29 cellular contexts compared by ENCODE assay signal in genomic region chr11:127037001-127037400, GRCh38. TPM values are rescaled to one million over a fixed set of nuclear protein-coding genes. Genes with fewer than 3 reads are reported as not detected.
DNase-seq lines count a peak whose midpoint lies in the region; ATAC-seq and TF ChIP-seq lines count a peak whose summit lies in the region.
"Had no signal": no experiment of that assay in that cellular context is flagged by ENCODE, and none has a peak within 500 bp of the region (broad histone marks: within the 10 kb centered on the region; RNA-seq: fewer than 3 reads in every experiment).

No MANE protein-coding gene starts in this region.

- H3K9me3 Mint-ChIP-seq in WTC11, result 0 out of 2 replicates have a peak, but pooled peaks cover 3% of the 10 kb centered on the region

- WGBS in transverse colon (ENCODE audit: low coverage in 1 of 2), 2 donors, result 92% methylated on average over 1 of the region's 1 CpG; no CpG with 5 or more reads in 1 of the 2 donors

- no peak overlapping the region for H3K4me3 Mint-ChIP-seq in WTC11
- H3K4me3 Mint-ChIP-seq: CD14-positive monocyte; CD8-positive, alpha-beta memory T cell; T-cell had no signal

- in situ Hi-C loops in GM13976 (cut with MboI; ENCODE audit: low sequenced_read_pairs, unreplicated experiment), result no loop called here
- in situ Hi-C loops in transverse colon (cut with MboI; ENCODE audit: low pct_ligation_motif_present in 1 of 4, low pct_unique_long_range_greater_than_20kb in 1 of 4, low sequenced_read_pairs in 3 of 4), result no loop called here

- ATAC-seq in WTC11, result 0 out of 2 replicates have a peak, but pooled peaks have one; percentile 18
- ATAC-seq in left lung, result peak; percentile 81
- ATAC-seq: T-cell had no signal

- intact Hi-C loops in left lung (cut with DNase I), result no loop called here
- intact Hi-C loops in transverse colon (cut with DNase I; ENCODE audit: low total_unique reads), result no loop called here

- H3K4me1 Mint-ChIP-seq in WTC11, result peaks cover 26% of the 10 kb centered on the region
- H3K4me1 Mint-ChIP-seq: CD14-positive monocyte; CD8-positive, alpha-beta memory T cell; T-cell had no signal

- POLR2A ChIA-PET in WTC11 (lab: Charles Lee), result no interaction called here

- H3K4me3 ChIP-seq in left lung (no peak overlapping the region), transverse colon (no peak overlapping the region)
- H3K4me3 ChIP-seq: MG63, PC-9 had no signal

- no peaks in the 10 kb centered on the region for H3K27me3 Mint-ChIP-seq in WTC11 (ENCODE audit: low read depth)

- H3K27ac ChIP-seq in left lung (no peak overlapping the region), transverse colon (no peak overlapping the region)
- H3K27ac ChIP-seq: 22Rv1, PC-9 had no signal

- TF ChIP-seq EP300 in transverse colon (IDR thresholded peaks at IDR 0.05; ENCODE audit: low read depth), result no peak

- DNase-seq in NCI-H146 (lab: John Stamatoyannopoulos, UW), result peak; percentile 52
- DNase-seq in NCI-H146 treated with DMSO at 0.1 percent for 48 hours (lab: John Stamatoyannopoulos, UW; ENCODE audit: unreplicated experiment), result no peak
- DNase-seq in NCI-H128 (lab: John Stamatoyannopoulos, UW; ENCODE audit: unreplicated experiment), result peak; percentile 11
- no peak for DNase-seq in WTC11 (ENCODE audit: low spot score)
- no peak for DNase-seq in left lung
- no peak for DNase-seq in GM13976 (ENCODE audit: low spot score)
- no peak for DNase-seq in transverse colon
- DNase-seq in cerebellar nuclear complex (lab: John Stamatoyannopoulos, UW), result no peak
- DNase-seq: ACHN; BE2C; CD8-positive, alpha-beta memory T cell; DMS 273 treated with DMSO at 0.1 percent for 48 hours; DND-41; GOT3; HCEC 1CT; IMR-90; KG1; MG63; NCI-H1048; NCI-H187 treated with DMSO at 0.1 percent for 48 hours; NCI-H2107; NCI-H226; NCI-H510A; PC-9; Right ventricle myocardium superior; T-cell had no signal

- no peak for TF ChIP-seq POLR2A in transverse colon (IDR thresholded peaks at IDR 0.05)

- H3K4me1 ChIP-seq in left lung (no peaks in the 10 kb centered on the region), transverse colon (no peaks in the 10 kb centered on the region)
- H3K4me1 ChIP-seq: BE2C had no signal

- no peak overlapping the region for H3K27ac Mint-ChIP-seq in WTC11
- H3K27ac Mint-ChIP-seq: CD14-positive monocyte; CD8-positive, alpha-beta memory T cell; T-cell had no signal

- CTCF ChIA-PET in WTC11 (lab: Charles Lee), result interaction anchor here (0.7 to 1.9 kb wide), 3 partner anchors 12 to 47 kb away, joined by 3 to 7 read pairs (median 4); no protein-coding TSS in a partner anchor

- H3K27me3 ChIP-seq in left lung (no peaks in the 10 kb centered on the region), transverse colon (peaks cover 10% of the 10 kb centered on the region)
- H3K27me3 ChIP-seq: MG63 had no signal

- no peaks in the 10 kb centered on the region for H3K36me3 ChIP-seq in left lung
- no peaks in the 10 kb centered on the region for H3K36me3 ChIP-seq in transverse colon
- H3K36me3 ChIP-seq: BE2C, MG63 had no signal

- TF ChIP-seq CTCF in WTC11 (IDR thresholded peaks at IDR 0.05) (no peak), left lung (IDR thresholded peaks at IDR 0.05) (no peak), GM13976 (IDR thresholded peaks at IDR 0.05; ENCODE audit: borderline replicate concordance, control extremely low read depth, extremely low read depth, insufficient read depth, missing control alignments) (no peak), transverse colon (IDR thresholded peaks at IDR 0.05) (no peak)

- H3K9me3 ChIP-seq in left lung (peaks cover 0 to 7% of the 10 kb centered on the region in 2 donors), transverse colon (no peaks in the 10 kb centered on the region)
- H3K9me3 ChIP-seq: BE2C, MG63 had no signal

- no peaks in the 10 kb centered on the region for H3K36me3 Mint-ChIP-seq in WTC11
- H3K36me3 Mint-ChIP-seq: CD14-positive monocyte; CD8-positive, alpha-beta memory T cell; T-cell had no signal

TF ChIP-seq in WTC11, 78 proteins besides CTCF, POLR2A, EP300 and RAD21:
- TF ChIP-seq ATF1 (CRISPR knock-in tag; IDR thresholded peaks at IDR 0.05), result no peak
- no peak for TF ChIP-seq NFYB (CRISPR knock-in tag; conservative IDR thresholded peaks at IDR 0.05; ENCODE audit: low read depth)
- no peak for TF ChIP-seq NR3C1 (CRISPR knock-in tag; conservative IDR thresholded peaks at IDR 0.05; ENCODE audit: low read depth)
- TF ChIP-seq MYBL2 (CRISPR knock-in tag; IDR thresholded peaks at IDR 0.05), result no peak
- TF ChIP-seq NR1H2 (CRISPR knock-in tag; IDR thresholded peaks at IDR 0.05), result no peak
- no peak for TF ChIP-seq ZNF121 (CRISPR knock-in tag; IDR thresholded peaks at IDR 0.05)

RNA-seq across cellular contexts. Expression of gene KIRREL3, which starts 36.4 kb away (rescaled TPM):
- total RNA-seq in WTC11 (2021), result 0.59 to 1.1 TPM (median 0.76 TPM) in 3 replicates
- not detected for total RNA-seq in left lung
- total RNA-seq in transverse colon, result 10 to 100 TPM in 1 of 4 donors, 1 to 10 TPM in 1, under 1 TPM in 1, not detected in 1; 0.82 to 15.7 (median 1.4) TPM
- total RNA-seq: CD8-positive, alpha-beta memory T cell; SK-MEL-5; T-cell had no signal

Comparison
In these comparisons a context has a peak if more than half of its experiments do, and no peak if none do; other contexts are left out.
1. DNase-seq: peak in NCI-H146 (single experiment) and NCI-H128 (single experiment); none in NCI-H146 treated with DMSO at 0.1 percent for 48 hours (single experiment), WTC11 (single experiment), left lung (0 of 2), GM13976 (single experiment), transverse colon (single experiment) and cerebellar nuclear complex (0 of 2).